Comparison of ENCODE assay signal across 1 cellular context in the genomic region with DNA sequence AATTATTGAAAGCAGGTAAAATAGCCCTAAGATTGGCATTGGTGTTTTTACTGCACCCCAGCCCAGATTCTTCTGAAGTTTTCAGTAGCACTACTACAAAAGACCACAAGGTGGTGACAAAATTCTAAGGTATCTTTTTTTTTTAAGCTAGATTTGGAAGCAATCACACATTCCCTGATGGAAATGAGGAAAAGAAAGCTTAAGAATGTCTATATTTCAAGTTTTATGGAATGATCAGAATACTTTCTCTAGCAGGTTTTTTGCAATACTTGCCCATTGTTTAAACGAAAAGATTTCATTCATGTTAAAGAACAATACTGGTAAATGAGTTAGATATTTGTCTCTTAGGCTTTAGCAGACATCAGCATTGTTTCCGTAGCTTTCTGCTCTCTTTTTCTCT.
TF ChIP-seq lines count a peak whose summit lies in the region.

No MANE protein-coding gene starts in this region.

TF ChIP-seq in K562, 482 proteins besides CTCF, POLR2A, EP300 and RAD21 (continued from another document):
- TF ChIP-seq, protein P1, sequence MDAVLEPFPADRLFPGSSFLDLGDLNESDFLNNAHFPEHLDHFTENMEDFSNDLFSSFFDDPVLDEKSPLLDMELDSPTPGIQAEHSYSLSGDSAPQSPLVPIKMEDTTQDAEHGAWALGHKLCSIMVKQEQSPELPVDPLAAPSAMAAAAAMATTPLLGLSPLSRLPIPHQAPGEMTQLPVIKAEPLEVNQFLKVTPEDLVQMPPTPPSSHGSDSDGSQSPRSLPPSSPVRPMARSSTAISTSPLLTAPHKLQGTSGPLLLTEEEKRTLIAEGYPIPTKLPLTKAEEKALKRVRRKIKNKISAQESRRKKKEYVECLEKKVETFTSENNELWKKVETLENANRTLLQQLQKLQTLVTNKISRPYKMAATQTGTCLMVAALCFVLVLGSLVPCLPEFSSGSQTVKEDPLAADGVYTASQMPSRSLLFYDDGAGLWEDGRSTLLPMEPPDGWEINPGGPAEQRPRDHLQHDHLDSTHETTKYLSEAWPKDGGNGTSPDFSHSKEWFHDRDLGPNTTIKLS (IDR thresholded peaks at IDR 0.05; ENCODE audit: borderline replicate concordance, low read depth): no peak
- TF ChIP-seq, protein P2, sequence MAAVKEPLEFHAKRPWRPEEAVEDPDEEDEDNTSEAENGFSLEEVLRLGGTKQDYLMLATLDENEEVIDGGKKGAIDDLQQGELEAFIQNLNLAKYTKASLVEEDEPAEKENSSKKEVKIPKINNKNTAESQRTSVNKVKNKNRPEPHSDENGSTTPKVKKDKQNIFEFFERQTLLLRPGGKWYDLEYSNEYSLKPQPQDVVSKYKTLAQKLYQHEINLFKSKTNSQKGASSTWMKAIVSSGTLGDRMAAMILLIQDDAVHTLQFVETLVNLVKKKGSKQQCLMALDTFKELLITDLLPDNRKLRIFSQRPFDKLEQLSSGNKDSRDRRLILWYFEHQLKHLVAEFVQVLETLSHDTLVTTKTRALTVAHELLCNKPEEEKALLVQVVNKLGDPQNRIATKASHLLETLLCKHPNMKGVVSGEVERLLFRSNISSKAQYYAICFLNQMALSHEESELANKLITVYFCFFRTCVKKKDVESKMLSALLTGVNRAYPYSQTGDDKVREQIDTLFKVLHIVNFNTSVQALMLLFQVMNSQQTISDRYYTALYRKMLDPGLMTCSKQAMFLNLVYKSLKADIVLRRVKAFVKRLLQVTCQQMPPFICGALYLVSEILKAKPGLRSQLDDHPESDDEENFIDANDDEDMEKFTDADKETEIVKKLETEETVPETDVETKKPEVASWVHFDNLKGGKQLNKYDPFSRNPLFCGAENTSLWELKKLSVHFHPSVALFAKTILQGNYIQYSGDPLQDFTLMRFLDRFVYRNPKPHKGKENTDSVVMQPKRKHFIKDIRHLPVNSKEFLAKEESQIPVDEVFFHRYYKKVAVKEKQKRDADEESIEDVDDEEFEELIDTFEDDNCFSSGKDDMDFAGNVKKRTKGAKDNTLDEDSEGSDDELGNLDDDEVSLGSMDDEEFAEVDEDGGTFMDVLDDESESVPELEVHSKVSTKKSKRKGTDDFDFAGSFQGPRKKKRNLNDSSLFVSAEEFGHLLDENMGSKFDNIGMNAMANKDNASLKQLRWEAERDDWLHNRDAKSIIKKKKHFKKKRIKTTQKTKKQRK (IDR thresholded peaks at IDR 0.05; ENCODE audit: borderline replicate concordance, low read depth, low read length): no peak
- no peak for TF ChIP-seq POLR2AphosphoS5 (IDR thresholded peaks at IDR 0.05; ENCODE audit: control insufficient read depth, insufficient read depth, low read depth, low read length)
